ENCODE assay signal across 20 cellular contexts in the genomic region with DNA sequence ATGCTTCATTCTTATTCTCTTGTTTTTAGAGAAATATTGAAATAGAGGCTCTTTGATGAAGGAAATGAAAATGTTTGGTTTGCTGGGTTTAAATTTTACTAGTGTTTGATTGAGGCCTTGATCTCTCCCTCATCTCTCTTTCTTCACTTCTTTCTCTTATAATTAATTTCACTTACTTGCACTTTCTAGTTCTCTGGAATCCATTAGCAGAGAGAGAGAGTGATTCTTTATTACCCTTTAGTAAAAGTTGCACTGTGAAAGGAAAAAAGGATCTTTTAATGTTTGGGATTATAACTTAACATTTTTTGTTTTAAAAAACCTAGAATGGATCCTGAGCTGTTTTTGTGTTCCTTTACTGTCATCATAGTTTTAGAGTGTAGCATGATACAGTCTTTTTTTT. TPM values are rescaled to one million over a fixed set of nuclear protein-coding genes. Genes with fewer than 3 reads are reported as not detected.
DNase-seq lines count a peak whose midpoint lies in the region; ATAC-seq, FAIRE-seq and TF ChIP-seq lines count a peak whose summit lies in the region.
"Had no signal": no experiment of that assay in that cellular context is flagged by ENCODE, and none has a peak within 500 bp of the region (broad histone marks: within the 10 kb centered on the region; RNA-seq: fewer than 3 reads in every experiment).

No MANE protein-coding gene starts in this region.

- H3K36me3 ChIP-seq in HEK293 (ENCODE audit: control insufficient read depth in 2 of 2, insufficient read depth in 1 of 2, low read length in 2 of 2) (no peaks in the 10 kb centered on the region), adipocyte (ENCODE audit: control insufficient read depth, insufficient read depth, low read length, severe bottlenecking) (no peaks in the 10 kb centered on the region)
- H3K36me3 ChIP-seq: ascending aorta, prostate gland, sigmoid colon, transverse colon had no signal

- CTCF ChIA-PET in A549 (lab: Yijun Ruan, JAX), result no interaction called here
- CTCF ChIA-PET in HEK293 (lab: Yijun Ruan, JAX), result no interaction called here

- H3K27ac Mint-ChIP-seq in nephron, result peak overlapping the region; percentile 74 to 96 (median 79)

- in situ Hi-C loops in GM13977 (cut with MboI; ENCODE audit: low pct_unique_long_range_greater_than_20kb, low sequenced_read_pairs, unreplicated experiment), result no loop called here

- H3K4me1 Mint-ChIP-seq in nephron, result peaks cover 40% of the 10 kb centered on the region

- H3K4me3 ChIP-seq in A549 (no peak overlapping the region), HEK293 (ENCODE audit: low read depth, low read length) (no peak overlapping the region), adipocyte (ENCODE audit: low read length) (no peak overlapping the region)
- H3K4me3 ChIP-seq: ascending aorta, prostate gland, sigmoid colon, transverse colon had no signal

- H3K9me3 Mint-ChIP-seq in nephron, result no peaks in the 10 kb centered on the region

- TF ChIP-seq EP300 in A549 (IDR thresholded peaks at IDR 0.05), result no peak

- peak overlapping the region; percentile 19; the same call in 2 of the 3 replicates for H3K4me2 ChIP-seq in A549
- H3K4me2 ChIP-seq: KMS-11 had no signal

- FAIRE-seq in A549 (lab: Jason Lieb, UNC), result no peak

- POLR2A ChIA-PET in A549 (lab: Yijun Ruan, JAX), result interaction anchor here (1.4 kb wide), 1 partner anchor 12 kb away, joined by 7 read pairs; a partner anchor contains a TSS
- POLR2A ChIA-PET in HEK293 (lab: Yijun Ruan, JAX), result interaction anchor here (3.0 kb wide), 1 partner anchor 12 kb away, joined by 9 read pairs; a partner anchor contains a TSS

- no peak for TF ChIP-seq CTCF in A549 (IDR thresholded peaks at IDR 0.05)
- TF ChIP-seq CTCF in HEK293 (tag by site-specific recombination; IDR thresholded peaks at IDR 0.05), result no peak
- no peak for TF ChIP-seq CTCF in nephron (IDR thresholded peaks at IDR 0.05; ENCODE audit: unreplicated experiment in 3 of 3)
- TF ChIP-seq CTCF in GM13977 (IDR thresholded peaks at IDR 0.05; ENCODE audit: extremely low read depth, insufficient read depth, missing control alignments), result no peak

- H3K27me3 ChIP-seq in adipocyte (replicated peaks; ENCODE audit: control insufficient read depth, insufficient read depth, low read length), result no peaks in the 10 kb centered on the region
- H3K27me3 ChIP-seq: ascending aorta, sigmoid colon, transverse colon had no signal

- no peaks in the 10 kb centered on the region for H3K9me3 ChIP-seq in A549
- no peaks in the 10 kb centered on the region for H3K9me3 ChIP-seq in HEK293 (ENCODE audit: control insufficient read depth, insufficient read depth, low read depth, low read length)
- no peaks in the 10 kb centered on the region for H3K9me3 ChIP-seq in adipocyte (ENCODE audit: control insufficient read depth, low read length)
- H3K9me3 ChIP-seq: ascending aorta, prostate gland, sigmoid colon, transverse colon had no signal

- no peak for TF ChIP-seq POLR2A in A549 (IDR thresholded peaks at IDR 0.05; ENCODE audit: low read length)

- TF ChIP-seq RAD21 in A549 (conservative IDR thresholded peaks at IDR 0.05 in 1 of 2, IDR thresholded peaks at IDR 0.05 in 1 of 2), result no peak

- H3K27me3 Mint-ChIP-seq in nephron (ENCODE audit: low read depth), result no peaks in the 10 kb centered on the region
- H3K27me3 Mint-ChIP-seq: T-helper 17 cell had no signal

- DNase-seq in A549 (ENCODE audit: low read depth in 1 of 2, low spot score in 1 of 2) (no peak), adipocyte (ENCODE audit: low read depth) (peak; percentile 7), GM13977 (ENCODE audit: low spot score) (no peak), sciatic nerve (ENCODE audit: low spot score) (no peak)
- DNase-seq: activated naive CD4-positive, alpha-beta T cell treated with Interleukin-2 at 50 U/mL for 16 hours; C1 segment of cervical spinal cord; central memory CD4-positive, alpha-beta T cell; DND-41; hypothalamus; sigmoid colon; stimulated activated CD4-positive, alpha-beta T cell treated with anti-CD3 and anti-CD28 coated beads, Interleukin-15, amount 100 ng/mL, for 24 hours; T-helper 17 cell; transverse colon had no signal

- peak overlapping the region; percentile 26 for H3K9ac ChIP-seq in adipocyte (ENCODE audit: low read length)
- H3K9ac ChIP-seq: KMS-11 had no signal

- no peak overlapping the region for H3K4me3 Mint-ChIP-seq in nephron
- H3K4me3 Mint-ChIP-seq: T-helper 17 cell had no signal

- ATAC-seq in A549 (no peak), HG03432 (IDR thresholded peaks at IDR 0.05; ENCODE audit: unreplicated experiment) (no peak), sciatic nerve (no peak)
- ATAC-seq: T-helper 17 cell had no signal

- peaks cover 9% of the 10 kb centered on the region for H3K36me3 Mint-ChIP-seq in nephron (ENCODE audit: low read depth)

- H3K27ac ChIP-seq in A549 (no peak overlapping the region), HEK293 (ENCODE audit: extremely low read depth, low read depth, low read length) (no peak overlapping the region)
- H3K27ac ChIP-seq: KMS-11, RWPE1, sigmoid colon, transverse colon had no signal

- H3K4me1 ChIP-seq in A549 (peaks cover 23% of the 10 kb centered on the region), HEK293 (ENCODE audit: control insufficient read depth, insufficient read depth, low read length) (peaks cover 15% of the 10 kb centered on the region), adipocyte (ENCODE audit: control insufficient read depth, insufficient read depth, low read length) (peaks cover 11% of the 10 kb centered on the region)

- intact Hi-C loops in sciatic nerve (cut with DNase I), result no loop called here

TF ChIP-seq in A549, 52 proteins besides CTCF, POLR2A, EP300 and RAD21 (continues in another document):
- TF ChIP-seq KDM5A (IDR thresholded peaks at IDR 0.05), result no peak
- TF ChIP-seq, protein P1, sequence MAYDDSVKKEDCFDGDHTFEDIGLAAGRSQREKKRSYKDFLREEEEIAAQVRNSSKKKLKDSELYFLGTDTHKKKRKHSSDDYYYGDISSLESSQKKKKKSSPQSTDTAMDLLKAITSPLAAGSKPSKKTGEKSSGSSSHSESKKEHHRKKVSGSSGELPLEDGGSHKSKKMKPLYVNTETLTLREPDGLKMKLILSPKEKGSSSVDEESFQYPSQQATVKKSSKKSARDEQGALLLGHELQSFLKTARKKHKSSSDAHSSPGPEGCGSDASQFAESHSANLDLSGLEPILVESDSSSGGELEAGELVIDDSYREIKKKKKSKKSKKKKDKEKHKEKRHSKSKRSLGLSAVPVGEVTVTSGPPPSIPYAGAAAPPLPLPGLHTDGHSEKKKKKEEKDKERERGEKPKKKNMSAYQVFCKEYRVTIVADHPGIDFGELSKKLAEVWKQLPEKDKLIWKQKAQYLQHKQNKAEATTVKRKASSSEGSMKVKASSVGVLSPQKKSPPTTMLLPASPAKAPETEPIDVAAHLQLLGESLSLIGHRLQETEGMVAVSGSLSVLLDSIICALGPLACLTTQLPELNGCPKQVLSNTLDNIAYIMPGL (CRISPR knock-in tag; IDR thresholded peaks at IDR 0.05; ENCODE audit: borderline replicate concordance), result no peak
- TF ChIP-seq, protein P2, sequence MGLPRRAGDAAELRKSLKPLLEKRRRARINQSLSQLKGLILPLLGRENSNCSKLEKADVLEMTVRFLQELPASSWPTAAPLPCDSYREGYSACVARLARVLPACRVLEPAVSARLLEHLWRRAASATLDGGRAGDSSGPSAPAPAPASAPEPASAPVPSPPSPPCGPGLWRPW (IDR thresholded peaks at IDR 0.05), result no peak
- TF ChIP-seq HOXB5 (CRISPR knock-in tag; IDR thresholded peaks at IDR 0.05), result no peak
- TF ChIP-seq HOXA7 (CRISPR knock-in tag; IDR thresholded peaks at IDR 0.05), result no peak
- TF ChIP-seq RNF2 (IDR thresholded peaks at IDR 0.05; ENCODE audit: borderline replicate concordance, low read depth), result no peak
- TF ChIP-seq POLR2AphosphoS2 (conservative IDR thresholded peaks at IDR 0.05; ENCODE audit: low read length), result no peak

TF ChIP-seq in HEK293, 187 proteins besides CTCF, POLR2A, EP300 and RAD21:
- TF ChIP-seq ZNF16 (tag by site-specific recombination; IDR thresholded peaks at IDR 0.05; ENCODE audit: low read depth) (no peak), ZNF266 (tag by site-specific recombination; IDR thresholded peaks at IDR 0.05; ENCODE audit: low read depth) (no peak), PRDM1 (tag by site-specific recombination; IDR thresholded peaks at IDR 0.05) (peak; percentile 96), ZNF274 (IDR thresholded peaks at IDR 0.05; ENCODE audit: low read length) (no peak), ZNF274 (tag by site-specific recombination; IDR thresholded peaks at IDR 0.05; ENCODE audit: borderline replicate concordance) (no peak), ZFHX2 (tag by site-specific recombination; conservative IDR thresholded peaks at IDR 0.05) (no peak)

RNA-seq across cellular contexts. Expression of a gene that starts 12.2 kb away (rescaled TPM):
- polyA plus RNA-seq in A549 (2011; rRNA removed), result 20.8 and 21.1 TPM in 2 replicates
- polyA plus RNA-seq in A549 (2012; cell fraction: cytosol; rRNA removed), result 7.7 and 10.0 TPM in 2 replicates
- polyA plus RNA-seq in A549 (2012; cell fraction: nucleus; rRNA removed), result 9.9 and 12.3 TPM in 2 replicates
- polyA plus RNA-seq in A549 (2017; fragmentation: RNase III; extraction: RNeasy Plus Mini Kit Qiagen cat#74134 plus additional on column Dnase treatment), result 9.0 to 10.3 TPM (median 9.8 TPM) in 3 replicates
- polyA minus RNA-seq in A549 (2011; rRNA and poly(A)+ RNA removed), result 17.3 and 20.5 TPM in 2 replicates
- total RNA-seq in sciatic nerve, result 42.8 TPM

RNA-seq across cellular contexts. Expression of a gene that starts 54.8 kb away (rescaled TPM):
- polyA plus RNA-seq in A549 (2011; rRNA removed) (87.2 and 92.6 TPM in 2 replicates), A549 (2017; fragmentation: RNase III; extraction: RNeasy Plus Mini Kit Qiagen cat#74134 plus additional on column Dnase treatment) (54.4 to 58.5 TPM (median 55.2 TPM) in 3 replicates)
- polyA plus RNA-seq in A549 (2012; cell fraction: cytosol; rRNA removed), result 25.6 and 25.7 TPM in 2 replicates
- 49.0 and 75.3 TPM in 2 replicates for polyA plus RNA-seq in A549 (2012; cell fraction: nucleus; rRNA removed)
- polyA minus RNA-seq in A549 (2011; rRNA and poly(A)+ RNA removed), result 53.1 and 57.6 TPM in 2 replicates
- 88.2 TPM for total RNA-seq in sciatic nerve
